ENCODE assay signal across 9 cellular contexts in genomic region chr18:59823611-59824195, GRCh38.
DNase-seq lines count a peak whose midpoint lies in the region; ATAC-seq and TF ChIP-seq lines count a peak whose summit lies in the region.
"Had no signal": no experiment of that assay in that cellular context is flagged by ENCODE, and none has a peak within 500 bp of the region (broad histone marks: within the 10 kb centered on the region; RNA-seq: fewer than 3 reads in every experiment).

No MANE protein-coding gene starts in this region.

- POLR2A ChIA-PET in activated B cell treated with CpG ODN at 0.5 μM for 24 hours (lab: Charles Lee), result no interaction called here

- ATAC-seq in HG03066 (IDR thresholded peaks at IDR 0.05; ENCODE audit: low read depth, unreplicated experiment), result peak; percentile 76
- ATAC-seq in activated B cell treated with CpG ODN at 0.5 μM for 24 hours (ENCODE audit: low read depth), result peak; percentile 28
- peak; percentile 64 for ATAC-seq in omental fat pad (ENCODE audit: low FRiP score)

- intact Hi-C loops in activated B cell treated with CpG ODN at 0.5 μM for 24 hours (cut with micrococcal nuclease), result loop anchor here (1.0 to 5.0 kb wide), 3 partner anchors 40 to 516 kb away; no protein-coding TSS in a partner anchor

- CTCF ChIA-PET in activated B cell treated with CpG ODN at 0.5 μM for 24 hours (lab: Charles Lee), result interaction anchor here (1.0 to 4.3 kb wide), 6 partner anchors 12 to 575 kb away, joined by 3 to 36 read pairs (median 4); no protein-coding TSS in a partner anchor

- no peaks in the 10 kb centered on the region for H3K36me3 Mint-ChIP-seq in activated B cell treated with CpG ODN at 0.5 μM for 24 hours (ENCODE audit: low read depth)
- H3K36me3 Mint-ChIP-seq: naive B cell had no signal

- DNase-seq in AG08396 (ENCODE audit: low spot score) (peak; percentile 67), NCI-H2107 (lab: John Stamatoyannopoulos, UW) (peak; percentile 88), activated B cell treated with CpG ODN at 0.5 μM for 24 hours (no peak), fibroblast of villous mesenchyme (ENCODE audit: low read depth) (peak; percentile 83), omental fat pad (ENCODE audit: low spot score) (peak; percentile 78), NCI-H226 (no peak)
- DNase-seq: naive B cell had no signal

- peaks cover 4% of the 10 kb centered on the region for H3K27me3 Mint-ChIP-seq in activated B cell treated with CpG ODN at 0.5 μM for 24 hours

- TF ChIP-seq CTCF in GM12874 (IDR thresholded peaks at IDR 0.05; ENCODE audit: insufficient read depth, low read depth, low read length), result peak; percentile 72
- TF ChIP-seq CTCF in activated B cell treated with CpG ODN at 0.5 μM for 24 hours (IDR thresholded peaks at IDR 0.05), result no peak
- peak; percentile 92 for TF ChIP-seq CTCF in fibroblast of villous mesenchyme (IDR thresholded peaks at IDR 0.05; ENCODE audit: insufficient read depth, low read depth, low read length)
- TF ChIP-seq CTCF in omental fat pad (IDR thresholded peaks at IDR 0.05), result peak in 1 of 3 donors; percentile 19

- no peaks in the 10 kb centered on the region for H3K4me1 Mint-ChIP-seq in activated B cell treated with CpG ODN at 0.5 μM for 24 hours
- H3K4me1 Mint-ChIP-seq: naive B cell had no signal

- H3K4me3 ChIP-seq in fibroblast of villous mesenchyme (ENCODE audit: low read depth, low read length), result no peak overlapping the region

- H3K9me3 Mint-ChIP-seq in activated B cell treated with CpG ODN at 0.5 μM for 24 hours, result no peaks in the 10 kb centered on the region

- H3K4me3 Mint-ChIP-seq in activated B cell treated with CpG ODN at 0.5 μM for 24 hours, result no peak overlapping the region
- H3K4me3 Mint-ChIP-seq: naive B cell had no signal

- H3K27ac Mint-ChIP-seq in activated B cell treated with CpG ODN at 0.5 μM for 24 hours, result no peak overlapping the region

Comparison
In these comparisons a context has a peak if more than half of its experiments do, and no peak if none do; other contexts are left out.
1. DNase-seq: peak in AG08396 (single experiment), NCI-H2107 (single experiment), fibroblast of villous mesenchyme (single experiment) and omental fat pad (single experiment); none in activated B cell treated with CpG ODN at 0.5 μM for 24 hours (single experiment) and NCI-H226 (single experiment).
2. Peak in every context shown above with its lines, with median percentiles within 50 percentile points of each other: ATAC-seq.